10 cellular contexts compared by ENCODE assay signal in genomic region chr9:21810388-21810787, GRCh38. TPM values are rescaled to one million over a fixed set of nuclear protein-coding genes. Genes with fewer than 3 reads are reported as not detected.
DNase-seq lines count a peak whose midpoint lies in the region; ATAC-seq, FAIRE-seq and TF ChIP-seq lines count a peak whose summit lies in the region.
"Had no signal": no experiment of that assay in that cellular context is flagged by ENCODE, and none has a peak within 500 bp of the region (broad histone marks: within the 10 kb centered on the region; RNA-seq: fewer than 3 reads in every experiment).

No MANE protein-coding gene starts in this region.

- H3K36me3 ChIP-seq in IMR-90 (ENCODE audit: control insufficient read depth, insufficient read depth, low read length) (peaks cover 9% of the 10 kb centered on the region), GM12878 (ENCODE audit: control insufficient read depth in 2 of 2, insufficient read depth in 2 of 2, low read length in 1 of 2) (peaks cover 0 to 9% of the 10 kb centered on the region in 2 experiments; a peak in 2 of 4 replicates), suprapubic skin (peaks cover 23% of the 10 kb centered on the region)

- no peak overlapping the region for H2AK5ac ChIP-seq in IMR-90 (ENCODE audit: low read depth, low read length)

- no peak overlapping the region for H2BK5ac ChIP-seq in IMR-90 (ENCODE audit: low read depth, low read length, poor library complexity, severe bottlenecking)

- CTCF ChIA-PET in IMR-90 (lab: Yijun Ruan, JAX), result no interaction called here
- CTCF ChIA-PET in GM12878 (lab: Yijun Ruan, JAX), result interaction anchor here (0.7 to 8.9 kb wide), 7 partner anchors 199 to 433 kb away, joined by 3 to 182 read pairs (median 59); partner anchors contain the start of gene CDKN2B

- H3K18ac ChIP-seq in IMR-90 (ENCODE audit: low read depth, low read length), result no peak overlapping the region

- H3K27me3 ChIP-seq in IMR-90 (ENCODE audit: control insufficient read depth, insufficient read depth, low read length) (no peaks in the 10 kb centered on the region), GM12878 (replicated peaks in 1 of 2; ENCODE audit: control insufficient read depth in 2 of 2, insufficient read depth in 2 of 2, low read length in 1 of 2) (no peaks in the 10 kb centered on the region), suprapubic skin (no peaks in the 10 kb centered on the region)
- H3K27me3 ChIP-seq: body of pancreas, testis had no signal

- WGBS in IMR-90 (ENCODE audit: extremely low coverage in 2 of 2, insufficient read length in 1 of 2), 2 experiments, result 100% methylated on average over 1 of the region's 2 CpGs; no CpG with 5 or more reads in 1 of the 2 experiments
- 60% methylated on average over 2 of the region's 2 CpGs for WGBS in GM12878 (ENCODE audit: insufficient coverage, insufficient replicate concordance, low lambda C conversion rate, missing lambda C conversion rate)
- 48% methylated on average over 1 of the region's 2 CpGs for WGBS in suprapubic skin

- H3K79me2 ChIP-seq in GM12878 (ENCODE audit: control insufficient read depth, insufficient read depth, low read length), result peaks cover 14% of the 10 kb centered on the region

- H4K8ac ChIP-seq in IMR-90 (ENCODE audit: low read depth in 2 of 2, low read length in 2 of 2), result no peak overlapping the region

- H4K20me1 ChIP-seq in IMR-90 (ENCODE audit: insufficient read depth, low read length), result peaks cover 34% of the 10 kb centered on the region
- H4K20me1 ChIP-seq in GM12878 (ENCODE audit: control insufficient read depth, insufficient read depth), result peaks cover 7% of the 10 kb centered on the region; the same call in 1 of the 2 replicates

- BruUV-seq in IMR-90 (replicated peaks; lab: Mats Ljungman, UMichigan), result no TSS peak
- BruUV-seq in GM12878 (replicated peaks; lab: Mats Ljungman, UMichigan), result no TSS peak

- no peak overlapping the region for H3K56ac ChIP-seq in IMR-90 (ENCODE audit: extremely low read depth, insufficient read depth, low read length)

- dilution Hi-C loops in IMR-90 (cut with HindIII; ENCODE audit: low sequenced_read_pairs, unreplicated experiment), result no loop called here

- intact Hi-C loops in IMR-90 (cut with micrococcal nuclease), result loop anchor here (5.0 kb wide), 1 partner anchor 497 kb away; no protein-coding TSS in a partner anchor
- intact Hi-C loops in GM12878 (cut with micrococcal nuclease; ENCODE audit: unreplicated experiment), result no loop called here

- no peak for ATAC-seq in IMR-90 (ENCODE audit: low read depth)
- no peak for ATAC-seq in GM12878
- ATAC-seq: body of pancreas had no signal

- SMC1A ChIA-PET in GM12878 (lab: Charles Lee; ENCODE audit: uncharacterized antibody, unreplicated experiment), result interaction anchor here (8.3 kb wide), 1 partner anchor 199 kb away, joined by 121 read pairs; the partner anchor contains the start of gene CDKN2B

- TF ChIP-seq POLR2A in IMR-90 (IDR thresholded peaks at IDR 0.05; ENCODE audit: low read depth, low read length) (no peak), GM12878 (IDR thresholded peaks at IDR 0.05; ENCODE audit: low read depth, low read length) (no peak), suprapubic skin (IDR thresholded peaks at IDR 0.05) (no peak)

- RAD21 ChIA-PET in GM12878 (lab: Charles Lee; ENCODE audit: unreplicated experiment), result interaction anchor here (0.8 to 5.6 kb wide), 4 partner anchors 209 to 641 kb away, joined by 3 to 59 read pairs (median 8); no protein-coding TSS in a partner anchor

- peaks cover 36 to 59% of the 10 kb centered on the region in 2 experiments for H3K79me1 ChIP-seq in IMR-90 (ENCODE audit: low read depth in 1 of 2, low read length in 2 of 2)

- H3K9me1 ChIP-seq in IMR-90 (ENCODE audit: insufficient read depth, low read length), result 0 out of 2 replicates have a peak, but pooled peaks cover 11% of the 10 kb centered on the region

- H3K27ac ChIP-seq in IMR-90 (ENCODE audit: insufficient read depth, low read length) (no peak overlapping the region), GM12878 (ENCODE audit: control insufficient read depth, insufficient read depth) (no peak overlapping the region), suprapubic skin (no peak overlapping the region)
- H3K27ac ChIP-seq: body of pancreas, testis had no signal

- H3K9ac ChIP-seq in IMR-90 (ENCODE audit: low read depth, low read length) (no peak overlapping the region), GM12878 (ENCODE audit: control insufficient read depth, insufficient read depth, low read length) (no peak overlapping the region)

- H4K91ac ChIP-seq in IMR-90 (ENCODE audit: insufficient read depth, low read depth, low read length), result no peak overlapping the region

- no peak overlapping the region for H3K14ac ChIP-seq in IMR-90 (replicated peaks; ENCODE audit: low read depth, low read length)

- TF ChIP-seq CTCF in IMR-90 (conservative IDR thresholded peaks at IDR 0.05; ENCODE audit: low read depth, low read length) (no peak), GM12878 (IDR thresholded peaks at IDR 0.05 in 2 of 3, conservative IDR thresholded peaks at IDR 0.05 in 1 of 3; ENCODE audit: control insufficient read depth in 2 of 3, extremely low read depth in 1 of 3, insufficient read depth in 1 of 3, low read depth in 3 of 3, low read length in 3 of 3) (no peak), suprapubic skin (IDR thresholded peaks at IDR 0.05) (no peak)

- DNase-seq in DMS 273 treated with DMSO at 0.1 percent for 48 hours (lab: John Stamatoyannopoulos, UW) (peak; percentile 12), IMR-90 (peak; percentile 49), GM12878 (ENCODE audit: low read depth, low spot score) (no peak), myocyte (ENCODE audit: low read depth) (peak; percentile 54), iPS-NIHi11 (ENCODE audit: low spot score) (no peak), NOMO-1 (lab: John Stamatoyannopoulos, UW; ENCODE audit: unreplicated experiment in 2 of 2) (no peak), suprapubic skin (ENCODE audit: low spot score in 2 of 2) (no peak)
- DNase-seq: body of pancreas, SIG-M5, testis had no signal

- H3K23ac ChIP-seq in IMR-90 (ENCODE audit: low read depth, low read length), result no peak overlapping the region

- H4K5ac ChIP-seq in IMR-90 (ENCODE audit: low read depth, low read length), result no peak overlapping the region

- H2BK20ac ChIP-seq in IMR-90 (ENCODE audit: low read depth, low read length), result no peak overlapping the region

- H2BK120ac ChIP-seq in IMR-90 (ENCODE audit: low read depth, low read length), result no peak overlapping the region

- in situ Hi-C loops in IMR-90 (cut with MboI; ENCODE audit: low sequenced_read_pairs) (loop anchor here (5.0 to 25.0 kb wide), 4 partner anchors 154 to 637 kb away; partner anchors contain the start of gene DMRTA1), GM12878 (cut with MboI) (loop anchor here (5.0 to 10.0 kb wide), 3 partner anchors 227 to 642 kb away; no protein-coding TSS in a partner anchor)

- H3K4me3 ChIP-seq in IMR-90 (ENCODE audit: insufficient read depth, low read depth, low read length) (no peak overlapping the region), GM12878 (no peak overlapping the region), suprapubic skin (no peak overlapping the region)
- H3K4me3 ChIP-seq: body of pancreas, testis had no signal

- H2AFZ ChIP-seq in IMR-90 (replicated peaks; ENCODE audit: low read length, poor library complexity) (no peak overlapping the region), GM12878 (ENCODE audit: control insufficient read depth, low read depth, low read length) (no peak overlapping the region)

- TF ChIP-seq RAD21 in IMR-90 (IDR thresholded peaks at IDR 0.05; ENCODE audit: low read length), result no peak
- no peak for TF ChIP-seq RAD21 in GM12878 (IDR thresholded peaks at IDR 0.05; ENCODE audit: insufficient read depth, low read depth, low read length)

- H3K4me1 ChIP-seq in IMR-90 (ENCODE audit: control insufficient read depth, insufficient read depth, low read length) (0 out of 2 replicates have a peak, but pooled peaks cover 2% of the 10 kb centered on the region), GM12878 (ENCODE audit: control insufficient read depth, insufficient read depth, low read length) (peaks cover 19% of the 10 kb centered on the region), suprapubic skin (peaks cover 27% of the 10 kb centered on the region)
- H3K4me1 ChIP-seq: testis had no signal

- H3K4me2 ChIP-seq in IMR-90 (ENCODE audit: low read depth, low read length) (no peak overlapping the region), GM12878 (ENCODE audit: control insufficient read depth, insufficient read depth) (no peak overlapping the region)

- FAIRE-seq in GM12878 (lab: Jason Lieb, UNC), result no peak

- no peak overlapping the region for H3K4ac ChIP-seq in IMR-90 (ENCODE audit: low read depth, low read length)

- no peak overlapping the region for H2AK9ac ChIP-seq in IMR-90 (replicated peaks; ENCODE audit: low read depth, low read length, poor library complexity)

- no peaks in the 10 kb centered on the region for H3K9me3 ChIP-seq in IMR-90 (ENCODE audit: control insufficient read depth, insufficient read depth, low read length)
- no peaks in the 10 kb centered on the region for H3K9me3 ChIP-seq in GM12878 (replicated peaks; ENCODE audit: control insufficient read depth, insufficient read depth, low read length)
- H3K9me3 ChIP-seq in suprapubic skin, result no peaks in the 10 kb centered on the region
- H3K9me3 ChIP-seq: body of pancreas, testis had no signal

- TF ChIP-seq EP300 in GM12878 (IDR thresholded peaks at IDR 0.05; ENCODE audit: borderline replicate concordance in 1 of 2, control insufficient read depth in 1 of 2, low read depth in 2 of 2, low read length in 2 of 2) (no peak), suprapubic skin (IDR thresholded peaks at IDR 0.05) (no peak)

- H2BK15ac ChIP-seq in IMR-90 (ENCODE audit: low read depth, low read length), result no peak overlapping the region

- POLR2A ChIA-PET in IMR-90 (lab: Charles Lee; ENCODE audit: unreplicated experiment), result no interaction called here
- POLR2A ChIA-PET in GM12878 (lab: Charles Lee), result no interaction called here

RNA-seq across cellular contexts. Expression of gene MTAP, which starts 8.0 kb away (rescaled TPM):
- total RNA-seq in IMR-90 (2012; rRNA removed), result 33.6 and 50.9 TPM in 2 replicates
- polyA plus RNA-seq in IMR-90 (2012; rRNA removed), result 14.1 and 15.7 TPM in 2 replicates
- 3.9 and 6.2 TPM in 2 replicates for polyA plus RNA-seq in IMR-90 (2012; cell fraction: cytosol; rRNA removed)
- 3.0 and 23.7 TPM in 2 replicates for polyA plus RNA-seq in IMR-90 (2012; cell fraction: nucleus; rRNA removed; ENCODE audit: low replicate concordance)
- 39.5 and 41.3 TPM in 2 replicates for total RNA-seq in GM12878 (2013; cell fraction: nucleolus; rRNA removed)
- total RNA-seq in GM12878 (2014; rRNA removed), result 16.4 and 19.1 TPM in 2 replicates
- total RNA-seq in GM12878 (2014; rRNA removed; fragmentation: Illumina TruSeq; extraction: Trizol), result 22.8 and 24.1 TPM in 2 replicates
- total RNA-seq in GM12878 (2021), result 29.9 and 30.0 TPM in 2 replicates
- 5.2 TPM for polyA plus RNA-seq in GM12878 (2011; ENCODE audit: low read depth)
- polyA plus RNA-seq in GM12878 (2011; rRNA removed), result 20.8 and 21.4 TPM in 2 replicates
- 10.3 and 13.3 TPM in 2 replicates for polyA plus RNA-seq in GM12878 (2011; cell fraction: cytosol; rRNA removed)
- 16.0 and 21.4 TPM in 2 replicates for polyA plus RNA-seq in GM12878 (2011; cell fraction: nucleus; rRNA removed)
- 8.5 and 10.3 TPM in 2 replicates for polyA plus RNA-seq in GM12878 (2012)
- 23.8 and 32.6 TPM in 2 replicates for polyA plus RNA-seq in GM12878 (2014; fragmentation: Illumina TruSeq; extraction: Trizol)
- polyA plus RNA-seq in GM12878 (2014; fragmentation: Nextera tagmentation; extraction: Ambion mirVana), result 10 to 100 TPM; 19.3 to 19.9 TPM
- polyA plus RNA-seq in GM12878 (2014; rRNA removed), result 11.2 and 17.1 TPM in 2 replicates
- polyA plus RNA-seq in GM12878 (2016; fragmentation: Nextera tagmentation; extraction: Ambion mirVana), result 10 to 100 TPM; 26.2 to 29.9 TPM
- 21.5 and 31.1 TPM in 2 replicates for polyA minus RNA-seq in GM12878 (2011; rRNA and poly(A)+ RNA removed)
- polyA minus RNA-seq in GM12878 (2011; cell fraction: cytosol; rRNA and poly(A)+ RNA removed), result 5.6 and 7.4 TPM in 2 replicates
- polyA minus RNA-seq in GM12878 (2011; cell fraction: nucleus; rRNA and poly(A)+ RNA removed), result 21.6 and 39.5 TPM in 2 replicates
- total RNA-seq in myocyte, result 31.0 and 40.8 TPM in 2 replicates
- polyA plus RNA-seq in myocyte (2012), result 16.3 TPM
- 10 to 100 TPM; 15.2 to 24.9 (median 22.1) TPM for total RNA-seq in suprapubic skin

Comparison
In these comparisons a context has a peak if more than half of its experiments do, and no peak if none do; other contexts are left out.
1. DNase-seq: peak in DMS 273 treated with DMSO at 0.1 percent for 48 hours (single experiment), IMR-90 (single experiment) and myocyte (single experiment); none in GM12878 (single experiment), iPS-NIHi11 (single experiment), NOMO-1 (0 of 2) and suprapubic skin (0 of 2).